In genomic region chr14:100159107-100159864, GRCh38 we compare ENCODE assay signal across 8 cellular contexts. TPM values are rescaled to one million over a fixed set of nuclear protein-coding genes. Genes with fewer than 3 reads are reported as not detected.
DNase-seq lines count a peak whose midpoint lies in the region; ATAC-seq, FAIRE-seq and TF ChIP-seq lines count a peak whose summit lies in the region.

Gene DEGS2 (minus strand): TSS chr14:100159645. CDS start chr14:100159587, 58 bp downstream.

- peaks cover 5 to 11% of the 10 kb centered on the region in 2 experiments for H3K9me3 ChIP-seq in CD4-positive, CD25-positive, alpha-beta regulatory T cell (ENCODE audit: control insufficient read depth in 2 of 2, low read length in 2 of 2)
- H3K9me3 ChIP-seq in small intestine (ENCODE audit: control insufficient read depth, low read depth) (peaks cover 3% of the 10 kb centered on the region), uterus (no peaks in the 10 kb centered on the region), aorta (ENCODE audit: control insufficient read depth, low read length) (peaks cover 6% of the 10 kb centered on the region)

- H3K27me3 ChIP-seq in CD4-positive, CD25-positive, alpha-beta regulatory T cell (ENCODE audit: control insufficient read depth, insufficient read depth, low read length): peaks cover 10% of the 10 kb centered on the region
- H3K27me3 ChIP-seq in small intestine (ENCODE audit: control insufficient read depth in 2 of 2, insufficient read depth in 2 of 2, low read length in 2 of 2) (peaks cover 0 to 4% of the 10 kb centered on the region in 2 donors), uterus (peaks cover 0 to 14% of the 10 kb centered on the region in 2 donors), aorta (ENCODE audit: control insufficient read depth in 1 of 2, insufficient read depth in 2 of 2, low read length in 1 of 2) (no peaks in the 10 kb centered on the region)

- no peak for FAIRE-seq in small intestine (lab: Jason Lieb, UNC)

- peaks cover 0 to 7% (median 0%) of the 10 kb centered on the region in 4 donors for H3K4me1 Mint-ChIP-seq in CD4-positive, CD25-positive, alpha-beta regulatory T cell
- H3K4me1 Mint-ChIP-seq in activated T-cell treated with anti-CD3 and anti-CD28 coated beads, Interleukin-2, amount 50 U/mL, for 24 hours (ENCODE audit: low read depth): peaks cover 6% of the 10 kb centered on the region

- H3K4me3 ChIP-seq in CD4-positive, CD25-positive, alpha-beta regulatory T cell (ENCODE audit: low read depth, low read length): no peak within 1 kb of the TSS
- H3K4me3 ChIP-seq in small intestine (ENCODE audit: low read depth in 1 of 2, low read length in 2 of 2) (peak within 1 kb of the TSS; percentile 21 to 71), uterus (peak within 1 kb of the TSS in 1 of 2 donors; percentile 17), aorta (ENCODE audit: low read length in 2 of 2) (no peak within 1 kb of the TSS)

- peak; percentile 65 to 75 for ATAC-seq in CD4-positive, CD25-positive, alpha-beta regulatory T cell (ENCODE audit: low read depth in 2 of 2)
- peak; percentile 57 for ATAC-seq in GM21390 (IDR thresholded peaks at IDR 0.05; ENCODE audit: unreplicated experiment)
- peak; percentile 50 for ATAC-seq in left ventricle myocardium superior
- ATAC-seq in aorta (ENCODE audit: low FRiP score): no peak

- H3K4me3 Mint-ChIP-seq in CD4-positive, CD25-positive, alpha-beta regulatory T cell: peak within 1 kb of the TSS in 3 of 4 donors; percentile 48 to 75 (median 66)
- H3K4me3 Mint-ChIP-seq in activated T-cell treated with anti-CD3 and anti-CD28 coated beads, Interleukin-2, amount 50 U/mL, for 24 hours: peak within 1 kb of the TSS; percentile 62

- no peak for TF ChIP-seq CTCF in uterus (IDR thresholded peaks at IDR 0.05)

- no peaks in the 10 kb centered on the region for H3K36me3 Mint-ChIP-seq in CD4-positive, CD25-positive, alpha-beta regulatory T cell
- H3K36me3 Mint-ChIP-seq in activated T-cell treated with anti-CD3 and anti-CD28 coated beads, Interleukin-2, amount 50 U/mL, for 24 hours (ENCODE audit: low read depth): peaks cover 2% of the 10 kb centered on the region

- 0 to 1% (median 0%) methylated on average over 47 to 93 of the region's 93 CpGs for WGBS in small intestine, 3 donors
- WGBS in aorta, 2 donors: 1% methylated on average over 70 to 93 of the region's 93 CpGs

- no peak within 1 kb of the TSS for H3K27ac ChIP-seq in CD4-positive, CD25-positive, alpha-beta regulatory T cell (ENCODE audit: insufficient read depth, low read length, poor library complexity, severe bottlenecking)
- H3K27ac ChIP-seq in small intestine (ENCODE audit: low read depth in 1 of 2, low read length in 1 of 2) (peak within 1 kb of the TSS; percentile 81 to 90), uterus (no peak within 1 kb of the TSS), aorta (ENCODE audit: low read depth in 1 of 2, low read length in 2 of 2) (no peak within 1 kb of the TSS)

- peaks cover 14% of the 10 kb centered on the region for H3K4me1 ChIP-seq in CD4-positive, CD25-positive, alpha-beta regulatory T cell (ENCODE audit: control insufficient read depth, insufficient read depth, low read length, poor library complexity, severe bottlenecking)
- H3K4me1 ChIP-seq in small intestine (ENCODE audit: control insufficient read depth in 2 of 2, insufficient read depth in 1 of 2, low read depth in 1 of 2, low read length in 1 of 2): peaks cover 0 to 4% of the 10 kb centered on the region in 2 donors
- H3K4me1 ChIP-seq in uterus: peaks cover 0 to 9% of the 10 kb centered on the region in 2 donors
- H3K4me1 ChIP-seq in aorta (ENCODE audit: control insufficient read depth in 1 of 2, insufficient read depth in 2 of 2, low read length in 2 of 2): no peaks in the 10 kb centered on the region

- peaks cover 0 to 8% (median 2%) of the 10 kb centered on the region in 7 donors for H3K9me3 Mint-ChIP-seq in CD4-positive, CD25-positive, alpha-beta regulatory T cell
- peaks cover 8% of the 10 kb centered on the region for H3K9me3 Mint-ChIP-seq in activated T-cell treated with anti-CD3 and anti-CD28 coated beads, Interleukin-2, amount 50 U/mL, for 24 hours

- peak in 2 of 3 donors; percentile 37 to 44 for DNase-seq in CD4-positive, CD25-positive, alpha-beta regulatory T cell
- peak; percentile 60 for DNase-seq in NCI-H2171 treated with DMSO at 0.1 percent for 48 hours (lab: John Stamatoyannopoulos, UW)
- peak; percentile 80 for DNase-seq in activated T-cell treated with anti-CD3 and anti-CD28 coated beads, Interleukin-2, amount 50 U/mL, for 24 hours
- no peak for DNase-seq in left ventricle myocardium superior
- DNase-seq in small intestine: peak; percentile 81
- DNase-seq in uterus: no peak
- no peak for DNase-seq in aorta

- H3K36me3 ChIP-seq in CD4-positive, CD25-positive, alpha-beta regulatory T cell (ENCODE audit: control insufficient read depth, insufficient read depth, low read length): no peaks in the 10 kb centered on the region
- H3K36me3 ChIP-seq in small intestine (ENCODE audit: control insufficient read depth in 2 of 2, insufficient read depth in 2 of 2, low read length in 2 of 2): no peaks in the 10 kb centered on the region
- no peaks in the 10 kb centered on the region for H3K36me3 ChIP-seq in uterus
- no peaks in the 10 kb centered on the region for H3K36me3 ChIP-seq in aorta (ENCODE audit: control insufficient read depth in 1 of 2, insufficient read depth in 2 of 2, low read length in 1 of 2)

- peaks cover 60% of the 10 kb centered on the region for H3K27me3 Mint-ChIP-seq in CD4-positive, CD25-positive, alpha-beta regulatory T cell
- H3K27me3 Mint-ChIP-seq in activated T-cell treated with anti-CD3 and anti-CD28 coated beads, Interleukin-2, amount 50 U/mL, for 24 hours: peaks cover 33% of the 10 kb centered on the region

- intact Hi-C loops in left ventricle myocardium superior (cut with micrococcal nuclease): no loop called here
- intact Hi-C loops in uterus (cut with DNase I; ENCODE audit: low total_unique reads): no loop called here
- intact Hi-C loops in aorta (cut with DNase I): no loop called here

- TF ChIP-seq POLR2A in uterus (IDR thresholded peaks at IDR 0.05): no peak

- no peak within 1 kb of the TSS for H3K27ac Mint-ChIP-seq in CD4-positive, CD25-positive, alpha-beta regulatory T cell
- no peak within 1 kb of the TSS for H3K27ac Mint-ChIP-seq in activated T-cell treated with anti-CD3 and anti-CD28 coated beads, Interleukin-2, amount 50 U/mL, for 24 hours

RNA-seq across cellular contexts. Expression of gene DEGS2, which starts in this region (rescaled TPM):
- not detected for total RNA-seq in CD4-positive, CD25-positive, alpha-beta regulatory T cell
- polyA plus RNA-seq in CD4-positive, CD25-positive, alpha-beta regulatory T cell: under 1 TPM; 0.09 to 0.35 (median 0.17) TPM
- not detected for total RNA-seq in left ventricle myocardium superior
- polyA plus RNA-seq in small intestine: 10 to 100 TPM; 16.1 to 47.0 (median 19.7) TPM
- 10 to 100 TPM in 1 of 4 donors, 1 to 10 TPM in 2, under 1 TPM in 1; 0.88 to 26.6 (median 1.5) TPM for total RNA-seq in uterus
- total RNA-seq in aorta: under 1 TPM; 0.81 to 0.99 TPM
- 1 to 10 TPM in 1 of 2 donors, under 1 TPM in 1; 0.10 to 3.0 TPM for polyA plus RNA-seq in aorta

Comparison
In these comparisons a context has a peak if more than half of its experiments do, and no peak if none do; other contexts are left out.
1. RNA of gene DEGS2 (polyA plus RNA-seq): 16.1 to 47.0 TPM in small intestine; 0.10 to 3.0 TPM in aorta and 0.09 to 0.35 TPM in CD4-positive, CD25-positive, alpha-beta regulatory T cell; every median in the first group is over 4 times any median in the second.
2. Peak in DNase-seq and ATAC-seq in CD4-positive, CD25-positive, alpha-beta regulatory T cell; RNA of the gene not detected or under 1 TPM.
3. Peak in ATAC-seq in left ventricle myocardium superior; RNA of the gene not detected or under 1 TPM.
4. DNase-seq: peak in NCI-H2171 treated with DMSO at 0.1 percent for 48 hours (single experiment), activated T-cell treated with anti-CD3 and anti-CD28 coated beads, Interleukin-2, amount 50 U/mL, for 24 hours (single experiment) and small intestine (single experiment); none in left ventricle myocardium superior (single experiment), uterus (0 of 2) and aorta (0 of 2).
5. H3K27ac ChIP-seq: peak in small intestine (2 of 2); none in CD4-positive, CD25-positive, alpha-beta regulatory T cell (single experiment), uterus (0 of 2) and aorta (0 of 2).
6. H3K4me3 ChIP-seq: peak in small intestine (2 of 2); none in CD4-positive, CD25-positive, alpha-beta regulatory T cell (single experiment) and aorta (0 of 2).